1 cellular context compared by ENCODE assay signal in genomic region chr3:186517218-186517617, GRCh38.
TF ChIP-seq lines count a peak whose summit lies in the region.

No MANE protein-coding gene starts in this region.

TF ChIP-seq in WTC11, 78 proteins besides CTCF, POLR2A, EP300 and RAD21:
- TF ChIP-seq OVOL2 (CRISPR knock-in tag; IDR thresholded peaks at IDR 0.05; ENCODE audit: borderline replicate concordance) (no peak), MXD4 (CRISPR knock-in tag; IDR thresholded peaks at IDR 0.05; ENCODE audit: borderline replicate concordance) (no peak)
- TF ChIP-seq, protein P1, sequence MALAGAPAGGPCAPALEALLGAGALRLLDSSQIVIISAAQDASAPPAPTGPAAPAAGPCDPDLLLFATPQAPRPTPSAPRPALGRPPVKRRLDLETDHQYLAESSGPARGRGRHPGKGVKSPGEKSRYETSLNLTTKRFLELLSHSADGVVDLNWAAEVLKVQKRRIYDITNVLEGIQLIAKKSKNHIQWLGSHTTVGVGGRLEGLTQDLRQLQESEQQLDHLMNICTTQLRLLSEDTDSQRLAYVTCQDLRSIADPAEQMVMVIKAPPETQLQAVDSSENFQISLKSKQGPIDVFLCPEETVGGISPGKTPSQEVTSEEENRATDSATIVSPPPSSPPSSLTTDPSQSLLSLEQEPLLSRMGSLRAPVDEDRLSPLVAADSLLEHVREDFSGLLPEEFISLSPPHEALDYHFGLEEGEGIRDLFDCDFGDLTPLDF (CRISPR knock-in tag; IDR thresholded peaks at IDR 0.05): no peak
- TF ChIP-seq, protein P2, sequence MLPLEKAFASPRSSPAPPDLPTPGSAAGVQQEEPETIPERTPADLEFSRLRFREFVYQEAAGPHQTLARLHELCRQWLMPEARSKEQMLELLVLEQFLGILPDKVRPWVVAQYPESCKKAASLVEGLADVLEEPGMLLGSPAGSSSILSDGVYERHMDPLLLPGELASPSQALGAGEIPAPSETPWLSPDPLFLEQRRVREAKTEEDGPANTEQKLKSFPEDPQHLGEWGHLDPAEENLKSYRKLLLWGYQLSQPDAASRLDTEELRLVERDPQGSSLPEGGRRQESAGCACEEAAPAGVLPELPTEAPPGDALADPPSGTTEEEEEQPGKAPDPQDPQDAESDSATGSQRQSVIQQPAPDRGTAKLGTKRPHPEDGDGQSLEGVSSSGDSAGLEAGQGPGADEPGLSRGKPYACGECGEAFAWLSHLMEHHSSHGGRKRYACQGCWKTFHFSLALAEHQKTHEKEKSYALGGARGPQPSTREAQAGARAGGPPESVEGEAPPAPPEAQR (CRISPR knock-in tag; IDR thresholded peaks at IDR 0.05): no peak
